ENCODE assay signal across 8 cellular contexts in the genomic region with DNA sequence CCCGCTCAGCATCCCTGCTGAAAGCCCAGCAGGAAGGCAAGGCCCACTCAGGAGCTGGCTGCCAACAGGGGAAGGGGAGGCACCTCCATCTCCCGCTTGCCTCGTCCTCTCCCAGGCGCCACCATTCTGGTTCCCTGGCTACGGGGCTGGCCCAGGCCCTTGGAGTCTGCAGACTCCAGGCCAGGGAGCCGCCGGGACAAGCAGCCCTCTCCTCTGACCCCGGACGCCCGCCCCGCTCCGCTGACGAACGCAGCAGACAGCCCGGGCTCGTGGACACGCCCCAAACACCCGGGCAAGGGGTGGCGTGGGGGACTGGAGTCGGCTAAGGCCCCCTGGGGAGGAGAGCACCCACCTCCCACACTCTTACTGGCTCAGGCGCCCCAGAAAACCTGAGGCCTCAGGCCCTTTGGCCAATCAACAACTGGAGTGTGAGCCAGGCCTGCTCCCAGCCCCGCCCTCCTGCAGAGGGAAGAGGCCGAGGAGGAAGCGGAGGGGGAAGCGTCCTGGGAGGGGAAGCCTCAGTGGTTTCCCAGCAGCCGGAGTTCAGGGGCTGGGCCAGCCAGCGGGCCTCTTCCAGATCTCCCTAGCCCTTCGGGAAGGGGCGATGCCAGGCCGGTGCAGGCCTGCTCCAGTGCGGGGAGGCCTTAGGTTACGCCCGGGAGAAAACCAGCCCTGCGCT. TPM values are rescaled to one million over a fixed set of nuclear protein-coding genes. Genes with fewer than 3 reads are reported as not detected.
DNase-seq lines count a peak whose midpoint lies in the region; ATAC-seq and TF ChIP-seq lines count a peak whose summit lies in the region.

No MANE protein-coding gene starts in this region.

- H3K4me1 ChIP-seq in cardiac muscle cell (ENCODE audit: low read depth), result peaks cover 50% of the 10 kb centered on the region

- no peaks in the 10 kb centered on the region for H3K27me3 ChIP-seq in cardiac muscle cell

- peak overlapping the region; percentile 98 for H3K27ac ChIP-seq in cardiac muscle cell

- ATAC-seq in omental fat pad (ENCODE audit: low FRiP score), result peak; percentile 47
- ATAC-seq in GM18870 (IDR thresholded peaks at IDR 0.05; ENCODE audit: unreplicated experiment), result no peak
- ATAC-seq in GM21390 (IDR thresholded peaks at IDR 0.05; ENCODE audit: unreplicated experiment), result no peak

- DNase-seq in D341Med (ENCODE audit: low spot score) (peak; percentile 63), HK-2 (ENCODE audit: unreplicated experiment) (peak; percentile 96), SHP77 (lab: John Stamatoyannopoulos, UW) (peak; percentile 92 to 95), amygdala (lab: John Stamatoyannopoulos, UW) (peak in 50 of 56 donors; percentile 18 to 89 (median 65)), cardiac muscle cell (ENCODE audit: low read depth in 1 of 2, low spot score in 1 of 2) (peak; percentile 98 to 99), omental fat pad (ENCODE audit: low spot score) (peak; percentile 85)

- no peaks in the 10 kb centered on the region for H3K36me3 ChIP-seq in cardiac muscle cell

- H3K4me3 ChIP-seq in cardiac muscle cell, result peak overlapping the region; percentile 17

- TF ChIP-seq CTCF in cardiac muscle cell (IDR thresholded peaks at IDR 0.05; ENCODE audit: low read depth, low read length) (no peak), omental fat pad (IDR thresholded peaks at IDR 0.05) (no peak)

- H3K9me3 ChIP-seq in cardiac muscle cell (ENCODE audit: low read depth), result no peaks in the 10 kb centered on the region

RNA-seq across cellular contexts. Expression of a gene that starts 4.2 kb away (rescaled TPM):
- total RNA-seq in cardiac muscle cell, result 15.8 and 17.4 TPM in 2 replicates
- 7.1 and 7.3 TPM in 2 replicates for polyA plus RNA-seq in cardiac muscle cell
- 10 to 100 TPM; 11.9 to 23.2 (median 18.5) TPM for total RNA-seq in omental fat pad

RNA-seq across cellular contexts. Expression of a gene that starts 59.4 kb away (rescaled TPM):
- total RNA-seq in cardiac muscle cell (93.3 and 106 TPM in 2 replicates), omental fat pad (10 to 100 TPM; 30.8 to 50.7 (median 39.8) TPM)
- 99.3 and 107 TPM in 2 replicates for polyA plus RNA-seq in cardiac muscle cell
